ENCODE assay signal across 8 cellular contexts in genomic region chr11:9565822-9566560, GRCh38. TPM values are rescaled to one million over a fixed set of nuclear protein-coding genes. Genes with fewer than 3 reads are reported as not detected.
DNase-seq lines count a peak whose midpoint lies in the region; ATAC-seq and TF ChIP-seq lines count a peak whose summit lies in the region.

No MANE protein-coding gene starts in this region.

- peaks cover 9% of the 10 kb centered on the region for H3K27me3 Mint-ChIP-seq in activated CD8-positive, alpha-beta T cell treated with anti-CD3 and anti-CD28 coated beads, Interleukin-2, amount 10 ng/mL, durations not matched to agents 7 days and 5 days (ENCODE audit: low read depth)
- H3K27me3 Mint-ChIP-seq in nephron (ENCODE audit: low read depth): peaks cover 4% of the 10 kb centered on the region

- CTCF ChIA-PET in activated CD8-positive, alpha-beta T cell treated with anti-CD3 and anti-CD28 coated beads, Interleukin-2, amount 10 ng/mL, durations not matched to agents 7 days and 5 days (lab: Charles Lee): interaction anchor here (0.6 to 2.1 kb wide), 7 partner anchors 12 to 192 kb away, joined by 3 to 12 read pairs (median 3); no protein-coding TSS in a partner anchor

- peaks cover 1% of the 10 kb centered on the region for H3K36me3 Mint-ChIP-seq in activated CD8-positive, alpha-beta T cell treated with anti-CD3 and anti-CD28 coated beads, Interleukin-2, amount 10 ng/mL, durations not matched to agents 7 days and 5 days (ENCODE audit: low read depth)
- peaks cover 15% of the 10 kb centered on the region for H3K36me3 Mint-ChIP-seq in nephron (ENCODE audit: low read depth)

- peak overlapping the region; percentile 54 for H3K27ac Mint-ChIP-seq in activated CD8-positive, alpha-beta T cell treated with anti-CD3 and anti-CD28 coated beads, Interleukin-2, amount 10 ng/mL, durations not matched to agents 7 days and 5 days
- H3K27ac Mint-ChIP-seq in nephron: peak overlapping the region; percentile 82 to 94 (median 89)

- WGBS in esophagus, 2 donors: 7 to 17% methylated on average over 7 of the region's 7 CpGs
- WGBS in aorta, 2 donors: 3% methylated on average over 7 of the region's 7 CpGs

- peaks cover 22% of the 10 kb centered on the region for H3K4me1 Mint-ChIP-seq in activated CD8-positive, alpha-beta T cell treated with anti-CD3 and anti-CD28 coated beads, Interleukin-2, amount 10 ng/mL, durations not matched to agents 7 days and 5 days (ENCODE audit: low read depth)
- peaks cover 46% of the 10 kb centered on the region for H3K4me1 Mint-ChIP-seq in nephron

- peak; percentile 91 for ATAC-seq in GM19023 (IDR thresholded peaks at IDR 0.05; ENCODE audit: unreplicated experiment)
- peak; percentile 88 for ATAC-seq in HG03108 (IDR thresholded peaks at IDR 0.05; ENCODE audit: unreplicated experiment)
- peak; percentile 92 for ATAC-seq in activated CD8-positive, alpha-beta T cell treated with anti-CD3 and anti-CD28 coated beads, Interleukin-2, amount 10 ng/mL, durations not matched to agents 7 days and 5 days
- ATAC-seq in aorta (ENCODE audit: low FRiP score): peak; percentile 87

- no peak overlapping the region for H3K4me3 Mint-ChIP-seq in activated CD8-positive, alpha-beta T cell treated with anti-CD3 and anti-CD28 coated beads, Interleukin-2, amount 10 ng/mL, durations not matched to agents 7 days and 5 days
- H3K4me3 Mint-ChIP-seq in nephron: peak overlapping the region in 1 of 3 experiments; percentile 19

- intact Hi-C loops in aorta (cut with DNase I): no loop called here

- peak overlapping the region; percentile 89 to 94 for H3K27ac ChIP-seq in esophagus (ENCODE audit: low read depth in 2 of 2, low read length in 1 of 2)
- peak overlapping the region; percentile 92 to 98 for H3K27ac ChIP-seq in aorta (ENCODE audit: low read depth in 1 of 2, low read length in 2 of 2)

- H3K36me3 ChIP-seq in esophagus (ENCODE audit: control insufficient read depth in 2 of 2, insufficient read depth in 2 of 2, low read length in 1 of 2): no peaks in the 10 kb centered on the region
- H3K36me3 ChIP-seq in aorta (ENCODE audit: control insufficient read depth in 1 of 2, insufficient read depth in 2 of 2, low read length in 1 of 2): no peaks in the 10 kb centered on the region

- H3K27me3 ChIP-seq in esophagus (ENCODE audit: control insufficient read depth in 1 of 2, insufficient read depth in 2 of 2, low read length in 2 of 2): no peaks in the 10 kb centered on the region
- H3K27me3 ChIP-seq in aorta (ENCODE audit: control insufficient read depth in 1 of 2, insufficient read depth in 2 of 2, low read length in 1 of 2): no peaks in the 10 kb centered on the region

- TF ChIP-seq CTCF in AG09319 (IDR thresholded peaks at IDR 0.05; ENCODE audit: low read depth, low read length) (no peak), nephron (IDR thresholded peaks at IDR 0.05; ENCODE audit: unreplicated experiment in 3 of 3) (no peak)

- H3K4me3 ChIP-seq in esophagus (ENCODE audit: low read depth in 1 of 2, low read length in 2 of 2) (no peak overlapping the region), aorta (ENCODE audit: low read length in 2 of 2) (no peak overlapping the region)

- DNase-seq in AG09319 (ENCODE audit: extremely low read depth, low read depth): peak; percentile 98
- DNase-seq in NCI-H69 (lab: John Stamatoyannopoulos, UW): peak; percentile 99
- peak; percentile 57 for DNase-seq in activated CD8-positive, alpha-beta T cell treated with anti-CD3 and anti-CD28 coated beads, Interleukin-2, amount 10 ng/mL, durations not matched to agents 7 days and 5 days
- peak in 1 of 2 donors; percentile 68 for DNase-seq in aorta

- POLR2A ChIA-PET in activated CD8-positive, alpha-beta T cell treated with anti-CD3 and anti-CD28 coated beads, Interleukin-2, amount 10 ng/mL, durations not matched to agents 7 days and 5 days (lab: Charles Lee): interaction anchor here (0.6 to 0.8 kb wide), 3 partner anchors 11 to 316 kb away, joined by 3 to 4 read pairs (median 3); no protein-coding TSS in a partner anchor

- H3K9me3 Mint-ChIP-seq in activated CD8-positive, alpha-beta T cell treated with anti-CD3 and anti-CD28 coated beads, Interleukin-2, amount 10 ng/mL, durations not matched to agents 7 days and 5 days (ENCODE audit: insufficient read depth): peaks cover 9% of the 10 kb centered on the region
- peaks cover 14% of the 10 kb centered on the region for H3K9me3 Mint-ChIP-seq in nephron

- H3K4me1 ChIP-seq in esophagus (ENCODE audit: control insufficient read depth in 2 of 2, insufficient read depth in 2 of 2, low read length in 1 of 2): no peaks in the 10 kb centered on the region
- no peaks in the 10 kb centered on the region for H3K4me1 ChIP-seq in aorta (ENCODE audit: control insufficient read depth in 1 of 2, insufficient read depth in 2 of 2, low read length in 2 of 2)

- no peaks in the 10 kb centered on the region for H3K9me3 ChIP-seq in esophagus (ENCODE audit: control insufficient read depth in 2 of 2, insufficient read depth in 1 of 2, low read depth in 1 of 2, low read length in 1 of 2)
- H3K9me3 ChIP-seq in aorta (ENCODE audit: control insufficient read depth, low read length): no peaks in the 10 kb centered on the region

RNA-seq across cellular contexts. Expression of gene WEE1, which starts 7.5 kb away (rescaled TPM):
- 10 to 100 TPM; 73.3 to 75.1 TPM for total RNA-seq in activated CD8-positive, alpha-beta T cell treated with anti-CD3 and anti-CD28 coated beads, Interleukin-2, amount 10 ng/mL, durations not matched to agents 7 days and 5 days
- 10 to 100 TPM; 16.2 to 18.3 TPM for polyA plus RNA-seq in esophagus
- total RNA-seq in aorta: 10 to 100 TPM; 19.5 to 41.3 TPM
- polyA plus RNA-seq in aorta: 10 to 100 TPM in 1 of 2 donors, 1 to 10 TPM in 1; 9.3 to 28.9 TPM
